Comparison of ENCODE assay signal across 27 cellular contexts in genomic region chr13:110129539-110130186, GRCh38.
A peak's percentile ranks its signal among the peaks of the same experiment; 100 is the strongest.
DNase-seq lines count a peak whose midpoint lies in the region; ATAC-seq, FAIRE-seq and TF ChIP-seq lines count a peak whose summit lies in the region.
"Had no signal": no experiment of that assay in that cellular context is flagged by ENCODE, and none has a peak within 500 bp of the region (broad histone marks: within the 10 kb centered on the region; RNA-seq: fewer than 3 reads in every experiment).

No MANE protein-coding gene starts in this region.

- no peak overlapping the region for H3K4me3 ChIP-seq in right atrium auricular region
- H3K4me3 ChIP-seq in astrocyte (ENCODE audit: insufficient read depth, low read depth, low read length), result no peak overlapping the region
- H3K4me3 ChIP-seq in mesendoderm (ENCODE audit: low read length), result no peak overlapping the region
- no peak overlapping the region for H3K4me3 ChIP-seq in GM23338
- no peak overlapping the region for H3K4me3 ChIP-seq in MM.1S (ENCODE audit: low read length)
- H3K4me3 ChIP-seq: coronary artery, GM23248, suprapubic skin had no signal

- H3K27me3 ChIP-seq in right atrium auricular region (no peaks in the 10 kb centered on the region), astrocyte (ENCODE audit: insufficient read depth, low read length) (no peaks in the 10 kb centered on the region), mesendoderm (ENCODE audit: insufficient read depth, low read length, poor library complexity) (no peaks in the 10 kb centered on the region), GM23338 (ENCODE audit: insufficient read depth) (no peaks in the 10 kb centered on the region), MM.1S (replicated peaks; ENCODE audit: insufficient read depth, low read length) (no peaks in the 10 kb centered on the region)

- H3K36me3 Mint-ChIP-seq in astrocyte (ENCODE audit: low read depth, unreplicated experiment), result no peaks in the 10 kb centered on the region
- H3K36me3 Mint-ChIP-seq in GM23338 (ENCODE audit: low read depth), result no peaks in the 10 kb centered on the region
- H3K36me3 Mint-ChIP-seq: activated naive CD4-positive, alpha-beta T cell treated with anti-CD3 and anti-CD28 coated beads, Interleukin-2, amount 50 U/mL, for 24 hours; CD8-positive, alpha-beta T cell; naive thymus-derived CD4-positive, alpha-beta T cell had no signal

- intact Hi-C loops in cardiac septum (cut with DNase I), result loop anchor here (10.0 kb wide), 1 partner anchor 875 kb away; no protein-coding TSS in a partner anchor

- H3K27ac ChIP-seq in right atrium auricular region (peak overlapping the region; percentile 6 to 85), astrocyte (ENCODE audit: low read depth, low read length) (no peak overlapping the region), mesendoderm (ENCODE audit: low read depth, low read length) (no peak overlapping the region), GM23338 (ENCODE audit: low read depth) (no peak overlapping the region), MM.1S (ENCODE audit: low read length) (no peak overlapping the region)
- H3K27ac ChIP-seq: coronary artery, GM23248, suprapubic skin had no signal

- H2AK5ac ChIP-seq in mesendoderm (ENCODE audit: low read length), result peak overlapping the region; percentile 48

- no peaks in the 10 kb centered on the region for H4K20me1 ChIP-seq in astrocyte (ENCODE audit: insufficient read depth, low read length)
- H4K20me1 ChIP-seq in GM23338 (replicated peaks; ENCODE audit: insufficient read depth), result no peaks in the 10 kb centered on the region
- H4K20me1 ChIP-seq in MM.1S (ENCODE audit: insufficient read depth, low read length), result no peaks in the 10 kb centered on the region

- H3K9me3 Mint-ChIP-seq in astrocyte (ENCODE audit: unreplicated experiment), result peaks cover 2% of the 10 kb centered on the region
- H3K9me3 Mint-ChIP-seq in GM23338, result no peaks in the 10 kb centered on the region
- H3K9me3 Mint-ChIP-seq: activated naive CD4-positive, alpha-beta T cell treated with anti-CD3 and anti-CD28 coated beads, Interleukin-2, amount 50 U/mL, for 24 hours; activated T-helper 17 cell treated with anti-CD3 and anti-CD28 coated beads, Interleukin-2, amount 50 U/mL, for 72 hours; CD8-positive, alpha-beta T cell; effector memory CD8-positive, alpha-beta T cell had no signal

- H3K9me2 ChIP-seq in GM23338 (ENCODE audit: insufficient read depth) (0 out of 2 replicates have a peak, but pooled peaks cover 11% of the 10 kb centered on the region), MM.1S (replicated peaks; ENCODE audit: insufficient read depth, low read length) (no peaks in the 10 kb centered on the region)

- no peak for TF ChIP-seq CTCF in right atrium auricular region (IDR thresholded peaks at IDR 0.05)
- no peak for TF ChIP-seq CTCF in astrocyte (IDR thresholded peaks at IDR 0.05; ENCODE audit: insufficient read depth, low read depth, low read length)
- TF ChIP-seq CTCF in GM23338 (conservative IDR thresholded peaks at IDR 0.05; ENCODE audit: low read depth in 2 of 2), result no peak
- TF ChIP-seq CTCF in MM.1S (IDR thresholded peaks at IDR 0.05; ENCODE audit: low read length), result no peak

- no peak overlapping the region for H4K8ac ChIP-seq in mesendoderm (ENCODE audit: low read depth, low read length)

- H3K36me3 ChIP-seq in right atrium auricular region (no peaks in the 10 kb centered on the region), astrocyte (ENCODE audit: insufficient read depth, low read length) (no peaks in the 10 kb centered on the region), mesendoderm (ENCODE audit: control insufficient read depth, insufficient read depth, low read length) (no peaks in the 10 kb centered on the region), GM23338 (ENCODE audit: insufficient read depth) (no peaks in the 10 kb centered on the region), MM.1S (replicated peaks; ENCODE audit: insufficient read depth, low read length) (no peaks in the 10 kb centered on the region)
- H3K36me3 ChIP-seq: suprapubic skin had no signal

- H4K5ac ChIP-seq in mesendoderm (ENCODE audit: low read length), result no peak overlapping the region

- peaks cover 37% of the 10 kb centered on the region for H3K4me1 Mint-ChIP-seq in astrocyte (ENCODE audit: low read depth, unreplicated experiment)
- H3K4me1 Mint-ChIP-seq in GM23338, result peaks cover 46% of the 10 kb centered on the region
- H3K4me1 Mint-ChIP-seq: activated naive CD4-positive, alpha-beta T cell treated with anti-CD3 and anti-CD28 coated beads, Interleukin-2, amount 50 U/mL, for 24 hours; activated T-helper 17 cell treated with anti-CD3 and anti-CD28 coated beads, Interleukin-2, amount 50 U/mL, for 72 hours had no signal

- H3K4me2 ChIP-seq in astrocyte (ENCODE audit: low read length), result no peak overlapping the region
- no peak overlapping the region for H3K4me2 ChIP-seq in mesendoderm (ENCODE audit: low read length)
- H3K4me2 ChIP-seq in GM23338, result no peak overlapping the region
- no peak overlapping the region for H3K4me2 ChIP-seq in MM.1S (ENCODE audit: low read depth, low read length)

- no peak for FAIRE-seq in astrocyte (lab: Jason Lieb, UNC)
- FAIRE-seq: small intestine had no signal

- H3F3A ChIP-seq in GM23338 (replicated peaks; ENCODE audit: low read depth) (no peaks in the 10 kb centered on the region), MM.1S (ENCODE audit: insufficient read depth, low read length) (no peaks in the 10 kb centered on the region)

- H3K23ac ChIP-seq in mesendoderm (ENCODE audit: low read length), result no peak overlapping the region

- H3K4ac ChIP-seq in mesendoderm (ENCODE audit: low read depth, low read length), result no peak overlapping the region

- H3K4me3 Mint-ChIP-seq in astrocyte (ENCODE audit: unreplicated experiment) (no peak overlapping the region), GM23338 (no peak overlapping the region)
- H3K4me3 Mint-ChIP-seq: activated naive CD4-positive, alpha-beta T cell treated with anti-CD3 and anti-CD28 coated beads, Interleukin-2, amount 50 U/mL, for 24 hours; activated T-helper 17 cell treated with anti-CD3 and anti-CD28 coated beads, Interleukin-2, amount 50 U/mL, for 72 hours; CD8-positive, alpha-beta T cell; effector memory CD8-positive, alpha-beta T cell; HFFc6; naive thymus-derived CD4-positive, alpha-beta T cell had no signal

- H3K27ac Mint-ChIP-seq in astrocyte (ENCODE audit: unreplicated experiment), result peak overlapping the region; percentile 18
- no peak overlapping the region for H3K27ac Mint-ChIP-seq in GM23338
- H3K27ac Mint-ChIP-seq: activated naive CD4-positive, alpha-beta T cell treated with anti-CD3 and anti-CD28 coated beads, Interleukin-2, amount 50 U/mL, for 24 hours; activated T-helper 17 cell treated with anti-CD3 and anti-CD28 coated beads, Interleukin-2, amount 50 U/mL, for 72 hours; CD8-positive, alpha-beta T cell; effector memory CD8-positive, alpha-beta T cell; HFFc6; naive thymus-derived CD4-positive, alpha-beta T cell had no signal

- no peaks in the 10 kb centered on the region for H3K79me2 ChIP-seq in astrocyte (ENCODE audit: insufficient read depth, low read length)
- H3K79me2 ChIP-seq in mesendoderm (ENCODE audit: control insufficient read depth, insufficient read depth, low read length), result no peaks in the 10 kb centered on the region
- no peaks in the 10 kb centered on the region for H3K79me2 ChIP-seq in GM23338 (replicated peaks; ENCODE audit: insufficient read depth)
- no peaks in the 10 kb centered on the region for H3K79me2 ChIP-seq in MM.1S (ENCODE audit: low read length)

- H3K56ac ChIP-seq in mesendoderm (ENCODE audit: low read length), result no peak overlapping the region

- no peak overlapping the region for H3K18ac ChIP-seq in mesendoderm (ENCODE audit: low read length)

- no peaks in the 10 kb centered on the region for H3K79me1 ChIP-seq in mesendoderm (ENCODE audit: low read length)

- DNase-seq in right atrium auricular region (ENCODE audit: low spot score), result peak; percentile 21
- DNase-seq in cardiac septum (ENCODE audit: low spot score), result no peak
- no peak for DNase-seq in astrocyte (ENCODE audit: low read depth)
- DNase-seq in mesendoderm, result no peak
- DNase-seq in GM23338 (ENCODE audit: low spot score), result no peak
- DNase-seq in MM.1S, result no peak
- DNase-seq: activated CD4-positive, alpha-beta T cell treated with anti-CD3 and anti-CD28 coated beads for 1 hour; amygdala; CD8-positive, alpha-beta T cell; effector memory CD8-positive, alpha-beta T cell; erythroblast; glutamatergic neuron; GM23248; HFFc6; naive thymus-derived CD4-positive, alpha-beta T cell; NCI-H1092 treated with DMSO at 0.1 percent for 48 hours; NCI-H2029; NCI-H446; NCI-H748 treated with DMSO at 0.1 percent for 48 hours; Right ventricle myocardium superior; small intestine; stimulated activated naive CD4-positive, alpha-beta T cell treated with Interleukin-2 at 50 U/mL for 16 hours had no signal

- peaks cover 0 to 51% of the 10 kb centered on the region in 2 donors for H3K4me1 ChIP-seq in right atrium auricular region
- peaks cover 58% of the 10 kb centered on the region for H3K4me1 ChIP-seq in astrocyte (ENCODE audit: insufficient read depth, low read length)
- H3K4me1 ChIP-seq in mesendoderm (ENCODE audit: control insufficient read depth, low read depth, low read length), result peaks cover 1% of the 10 kb centered on the region
- H3K4me1 ChIP-seq in GM23338 (ENCODE audit: insufficient read depth), result peaks cover 23% of the 10 kb centered on the region
- no peaks in the 10 kb centered on the region for H3K4me1 ChIP-seq in MM.1S (ENCODE audit: low read length)

- H3K9me3 ChIP-seq in right atrium auricular region (no peaks in the 10 kb centered on the region), astrocyte (ENCODE audit: insufficient read depth, low read depth, low read length) (no peaks in the 10 kb centered on the region), MM.1S (replicated peaks; ENCODE audit: insufficient read depth, low read length) (no peaks in the 10 kb centered on the region)
- H3K9me3 ChIP-seq: suprapubic skin had no signal

- no CpG with 5 or more reads among the region's 14 CpGs for WGBS in mesendoderm (ENCODE audit: extremely low coverage, insufficient coverage, low lambda C conversion rate)

- H3K9ac ChIP-seq in astrocyte (ENCODE audit: low read length), result no peak overlapping the region
- H3K9ac ChIP-seq in mesendoderm (ENCODE audit: low read length), result no peak overlapping the region
- no peak overlapping the region for H3K9ac ChIP-seq in MM.1S (ENCODE audit: low read length)
- H3K9ac ChIP-seq: GM23248 had no signal

- H3K27me3 Mint-ChIP-seq in astrocyte (ENCODE audit: low read depth, unreplicated experiment) (no peaks in the 10 kb centered on the region), GM23338 (ENCODE audit: insufficient read depth, low read depth, poor library complexity) (peaks cover 9% of the 10 kb centered on the region)

- no peak overlapping the region for H2BK5ac ChIP-seq in mesendoderm (ENCODE audit: low read length)

- no peak overlapping the region for H2BK15ac ChIP-seq in mesendoderm (replicated peaks; ENCODE audit: low read depth)

- no peak overlapping the region for H2AFZ ChIP-seq in astrocyte (ENCODE audit: low read depth, low read length)
- no peak overlapping the region for H2AFZ ChIP-seq in GM23338
- no peak overlapping the region for H2AFZ ChIP-seq in MM.1S (ENCODE audit: low read length)
- H2AFZ ChIP-seq: GM23248 had no signal

- H2BK120ac ChIP-seq in mesendoderm (ENCODE audit: low read depth, low read length), result no peak overlapping the region

- no peak for ATAC-seq in HG02884 (IDR thresholded peaks at IDR 0.05; ENCODE audit: unreplicated experiment)
- ATAC-seq in GM23338, result no peak
- ATAC-seq: activated T-helper 17 cell treated with anti-CD3 and anti-CD28 coated beads, Interleukin-2, amount 50 U/mL, for 72 hours; CD8-positive, alpha-beta T cell; effector memory CD8-positive, alpha-beta T cell; naive thymus-derived CD4-positive, alpha-beta T cell had no signal

Comparison
In these comparisons a context has a peak if more than half of its experiments do, and no peak if none do; other contexts are left out.
1. H3K27ac ChIP-seq: peak in right atrium auricular region (2 of 2); none in astrocyte (single experiment), mesendoderm (single experiment), GM23338 (single experiment) and MM.1S (single experiment).